Comparison of ENCODE assay signal across 7 cellular contexts in the genomic region with DNA sequence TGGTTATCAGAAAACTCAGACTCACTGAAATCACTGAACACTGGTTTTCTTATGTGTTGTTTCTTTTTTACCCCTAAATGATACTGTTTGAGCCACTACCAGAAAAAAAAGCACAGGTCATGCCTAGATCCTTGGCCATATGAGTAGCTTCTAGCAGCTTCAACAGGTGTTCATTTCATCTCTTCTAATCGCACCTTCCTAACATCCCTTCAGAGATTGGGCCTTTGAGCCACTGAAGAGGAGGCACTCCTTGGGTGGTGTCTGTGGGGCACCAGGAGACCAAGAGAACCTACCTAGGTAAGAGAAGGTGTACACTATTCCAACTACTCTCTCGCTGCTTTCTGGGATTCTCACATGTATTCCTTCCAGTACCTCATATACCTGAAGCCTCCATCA. TPM values are rescaled to one million over a fixed set of nuclear protein-coding genes. Genes with fewer than 3 reads are reported as not detected.
DNase-seq lines count a peak whose midpoint lies in the region; ATAC-seq and TF ChIP-seq lines count a peak whose summit lies in the region.

No MANE protein-coding gene starts in this region.

- H3K27me3 Mint-ChIP-seq in activated T-helper 1 cell treated with anti-CD3 and anti-CD28 coated beads, Interleukin-12 subunit alpha, Interleukin-12 subunit beta, Interleukin-2, Interleukin-4 antibody, amounts not matched to agents 30 ng/mL and 10 ng/mL and 1 ng/mL, durations not matched to agents 14 hours and 24 hours and 36 hours (ENCODE audit: insufficient read depth): peaks cover 9% of the 10 kb centered on the region
- H3K27me3 Mint-ChIP-seq in stimulated activated memory B cell treated with anti-CD40 and anti-IgM and Interleukin-4, amounts not matched to agents 10 μg/mL and 1 μg/mL and 100 μg/mL, for 72 hours: no peaks in the 10 kb centered on the region

- H3K4me3 ChIP-seq in HEK293 (ENCODE audit: low read depth, low read length) (no peak overlapping the region), hepatocyte (no peak overlapping the region)

- H3K9me3 Mint-ChIP-seq in activated T-helper 1 cell treated with anti-CD3 and anti-CD28 coated beads, Interleukin-12 subunit alpha, Interleukin-12 subunit beta, Interleukin-2, Interleukin-4 antibody, amounts not matched to agents 30 ng/mL and 10 ng/mL and 1 ng/mL, durations not matched to agents 14 hours and 24 hours and 36 hours: no peaks in the 10 kb centered on the region
- no peaks in the 10 kb centered on the region for H3K9me3 Mint-ChIP-seq in stimulated activated memory B cell treated with anti-CD40 and anti-IgM and Interleukin-4, amounts not matched to agents 10 μg/mL and 1 μg/mL and 100 μg/mL, for 72 hours

- H3K4me1 ChIP-seq in HEK293 (ENCODE audit: control insufficient read depth, insufficient read depth, low read length) (peaks cover 16% of the 10 kb centered on the region), hepatocyte (ENCODE audit: insufficient read depth) (peaks cover 29% of the 10 kb centered on the region)

- CTCF ChIA-PET in HEK293 (lab: Yijun Ruan, JAX): interaction anchor here (1.2 kb wide), 1 partner anchor 77 kb away, joined by 4 read pairs; no protein-coding TSS in a partner anchor

- H3K79me2 ChIP-seq in hepatocyte: peaks cover 40% of the 10 kb centered on the region

- no peaks in the 10 kb centered on the region for H3K9me2 ChIP-seq in hepatocyte (replicated peaks; ENCODE audit: insufficient read depth)

- no peak for TF ChIP-seq CTCF in HEK293 (tag by site-specific recombination; IDR thresholded peaks at IDR 0.05)
- no peak for TF ChIP-seq CTCF in hepatocyte (IDR thresholded peaks at IDR 0.05; ENCODE audit: poor library complexity)

- H3K27ac ChIP-seq in HEK293 (ENCODE audit: extremely low read depth, low read depth, low read length) (no peak overlapping the region), hepatocyte (no peak overlapping the region)

- no peaks in the 10 kb centered on the region for H3K27me3 ChIP-seq in hepatocyte

- POLR2A ChIA-PET in HEK293 (lab: Yijun Ruan, JAX): interaction anchor here (1.1 kb wide), 1 partner anchor 9 kb away, joined by 4 read pairs; no protein-coding TSS in a partner anchor

- H3K36me3 ChIP-seq in HEK293 (ENCODE audit: control insufficient read depth in 2 of 2, insufficient read depth in 1 of 2, low read length in 2 of 2) (peaks cover 0 to 11% of the 10 kb centered on the region in 2 experiments; a peak in 1 of 3 replicates), hepatocyte (replicated peaks; ENCODE audit: insufficient read depth, low read depth) (no peaks in the 10 kb centered on the region)

- peak overlapping the region; percentile 85 for H3K4me2 ChIP-seq in hepatocyte

- peaks cover 60% of the 10 kb centered on the region for H3K4me1 Mint-ChIP-seq in activated T-helper 1 cell treated with anti-CD3 and anti-CD28 coated beads, Interleukin-12 subunit alpha, Interleukin-12 subunit beta, Interleukin-2, Interleukin-4 antibody, amounts not matched to agents 30 ng/mL and 10 ng/mL and 1 ng/mL, durations not matched to agents 14 hours and 24 hours and 36 hours (ENCODE audit: low read depth)
- H3K4me1 Mint-ChIP-seq in stimulated activated memory B cell treated with anti-CD40 and anti-IgM and Interleukin-4, amounts not matched to agents 10 μg/mL and 1 μg/mL and 100 μg/mL, for 72 hours: peaks cover 52% of the 10 kb centered on the region

- intact Hi-C loops in activated T-helper 1 cell treated with anti-CD3 and anti-CD28 coated beads, Interleukin-12 subunit alpha, Interleukin-12 subunit beta, Interleukin-2, Interleukin-4 antibody, amounts not matched to agents 30 ng/mL and 10 ng/mL and 1 ng/mL, durations not matched to agents 14 hours and 24 hours and 36 hours (cut with micrococcal nuclease): loop anchor here (2.0 to 5.0 kb wide), 4 partner anchors 71 to 401 kb away; no protein-coding TSS in a partner anchor
- intact Hi-C loops in left colon (cut with DNase I, micrococcal nuclease): no loop called here

- peaks cover 9% of the 10 kb centered on the region for H4K20me1 ChIP-seq in hepatocyte (ENCODE audit: insufficient read depth, poor library complexity, severe bottlenecking)

- WGBS in hepatocyte (ENCODE audit: low lambda C conversion rate, missing lambda C conversion rate): 94% methylated on average over 2 of the region's 2 CpGs

- no peak overlapping the region for H2AFZ ChIP-seq in hepatocyte

- H3K4me3 Mint-ChIP-seq in activated T-helper 1 cell treated with anti-CD3 and anti-CD28 coated beads, Interleukin-12 subunit alpha, Interleukin-12 subunit beta, Interleukin-2, Interleukin-4 antibody, amounts not matched to agents 30 ng/mL and 10 ng/mL and 1 ng/mL, durations not matched to agents 14 hours and 24 hours and 36 hours: peak overlapping the region; percentile 97
- peak overlapping the region; percentile 30 for H3K4me3 Mint-ChIP-seq in stimulated activated memory B cell treated with anti-CD40 and anti-IgM and Interleukin-4, amounts not matched to agents 10 μg/mL and 1 μg/mL and 100 μg/mL, for 72 hours

- no peak for ATAC-seq in stimulated activated memory B cell treated with anti-CD40 and anti-IgM and Interleukin-4, amounts not matched to agents 10 μg/mL and 1 μg/mL and 100 μg/mL, for 72 hours
- ATAC-seq in GM18498 (IDR thresholded peaks at IDR 0.05; ENCODE audit: unreplicated experiment) (no peak), left colon (no peak)

- H3K27ac Mint-ChIP-seq in activated T-helper 1 cell treated with anti-CD3 and anti-CD28 coated beads, Interleukin-12 subunit alpha, Interleukin-12 subunit beta, Interleukin-2, Interleukin-4 antibody, amounts not matched to agents 30 ng/mL and 10 ng/mL and 1 ng/mL, durations not matched to agents 14 hours and 24 hours and 36 hours: no peak overlapping the region
- H3K27ac Mint-ChIP-seq in stimulated activated memory B cell treated with anti-CD40 and anti-IgM and Interleukin-4, amounts not matched to agents 10 μg/mL and 1 μg/mL and 100 μg/mL, for 72 hours: peak overlapping the region; percentile 85

- no peak for DNase-seq in activated T-helper 1 cell treated with anti-CD3 and anti-CD28 coated beads, Interleukin-12 subunit alpha, Interleukin-12 subunit beta, Interleukin-2, Interleukin-4 antibody, amounts not matched to agents 30 ng/mL and 10 ng/mL and 1 ng/mL, durations not matched to agents 14 hours and 24 hours and 36 hours (ENCODE audit: low spot score)
- no peak for DNase-seq in hepatocyte (ENCODE audit: low spot score)
- no peak for DNase-seq in OCI-M2 (lab: John Stamatoyannopoulos, UW; ENCODE audit: unreplicated experiment)
- no peak for DNase-seq in left colon

- H3K36me3 Mint-ChIP-seq in activated T-helper 1 cell treated with anti-CD3 and anti-CD28 coated beads, Interleukin-12 subunit alpha, Interleukin-12 subunit beta, Interleukin-2, Interleukin-4 antibody, amounts not matched to agents 30 ng/mL and 10 ng/mL and 1 ng/mL, durations not matched to agents 14 hours and 24 hours and 36 hours (ENCODE audit: low read depth): peaks cover 35% of the 10 kb centered on the region
- H3K36me3 Mint-ChIP-seq in stimulated activated memory B cell treated with anti-CD40 and anti-IgM and Interleukin-4, amounts not matched to agents 10 μg/mL and 1 μg/mL and 100 μg/mL, for 72 hours: peaks cover 6% of the 10 kb centered on the region

- H3K9me3 ChIP-seq in HEK293 (ENCODE audit: control insufficient read depth, insufficient read depth, low read depth, low read length) (no peaks in the 10 kb centered on the region), hepatocyte (ENCODE audit: low read depth) (no peaks in the 10 kb centered on the region)

TF ChIP-seq in HEK293, 187 proteins besides CTCF, POLR2A, EP300 and RAD21:
- TF ChIP-seq SCRT2 (tag by site-specific recombination; IDR thresholded peaks at IDR 0.05): peak; percentile 76
- TF ChIP-seq ZNF837 (tag by site-specific recombination; IDR thresholded peaks at IDR 0.05): no peak

RNA-seq across cellular contexts. Expression of gene HEG1, which starts 2.5 kb away (rescaled TPM):
- 43.7 and 45.1 TPM in 2 replicates for total RNA-seq in activated T-helper 1 cell treated with anti-CD3 and anti-CD28 coated beads, Interleukin-12 subunit alpha, Interleukin-12 subunit beta, Interleukin-2, Interleukin-4 antibody, amounts not matched to agents 30 ng/mL and 10 ng/mL and 1 ng/mL, durations not matched to agents 14 hours and 24 hours and 36 hours
- total RNA-seq in hepatocyte (25.1 and 27.2 TPM in 2 replicates), left colon (10 to 100 TPM in 1 of 2 donors, 1 to 10 TPM in 1; 9.8 to 17.4 TPM)
- polyA plus RNA-seq in hepatocyte: 22.5 and 27.3 TPM in 2 replicates
